Comparison of ENCODE assay signal across 8 cellular contexts in genomic region chr16:50644730-50645129, GRCh38. TPM values are rescaled to one million over a fixed set of nuclear protein-coding genes. Genes with fewer than 3 reads are reported as not detected.
DNase-seq lines count a peak whose midpoint lies in the region; ATAC-seq and TF ChIP-seq lines count a peak whose summit lies in the region.

No MANE protein-coding gene starts in this region.

- peaks cover 5 to 7% (median 5%) of the 10 kb centered on the region in 3 donors for H3K4me1 Mint-ChIP-seq in T-cell
- H3K4me1 Mint-ChIP-seq in effector memory CD8-positive, alpha-beta T cell (ENCODE audit: low read depth in 2 of 2), result peaks cover 0 to 5% of the 10 kb centered on the region in 2 donors
- peaks cover 4 to 9% (median 7%) of the 10 kb centered on the region in 4 donors for H3K4me1 Mint-ChIP-seq in naive thymus-derived CD8-positive, alpha-beta T cell

- in situ Hi-C loops in gastrocnemius medialis (cut with MboI; ENCODE audit: low sequenced_read_pairs in 4 of 4), result no loop called here

- ATAC-seq in T-cell (replicated peaks in 1 of 4), result peak in 3 of 4 experiments; percentile 78 to 85 (median 79)
- ATAC-seq in effector memory CD8-positive, alpha-beta T cell (replicated peaks), result peak; percentile 48
- ATAC-seq in naive thymus-derived CD8-positive, alpha-beta T cell, result peak; percentile 78 to 90
- no peak for ATAC-seq in gastrocnemius medialis
- ATAC-seq in HG02610 (IDR thresholded peaks at IDR 0.05; ENCODE audit: unreplicated experiment), result no peak

- no peak overlapping the region for H3K27ac ChIP-seq in gastrocnemius medialis

- no peaks in the 10 kb centered on the region for H3K9me3 Mint-ChIP-seq in T-cell
- no peaks in the 10 kb centered on the region for H3K9me3 Mint-ChIP-seq in effector memory CD8-positive, alpha-beta T cell
- H3K9me3 Mint-ChIP-seq in naive thymus-derived CD8-positive, alpha-beta T cell, result no peaks in the 10 kb centered on the region

- TF ChIP-seq CTCF in gastrocnemius medialis (IDR thresholded peaks at IDR 0.05 in 4 of 5, conservative IDR thresholded peaks at IDR 0.05 in 1 of 5), result peak in 1 of 5 experiments; percentile 12

- POLR2A ChIA-PET in T-cell (lab: Charles Lee), result no interaction called here
- POLR2A ChIA-PET in naive thymus-derived CD8-positive, alpha-beta T cell (lab: Charles Lee), result interaction anchor here (0.7 to 1.1 kb wide), 2 partner anchors 9 to 20 kb away, joined by 3 to 4 read pairs; no protein-coding TSS in a partner anchor

- no peaks in the 10 kb centered on the region for H3K4me1 ChIP-seq in gastrocnemius medialis

- no peak overlapping the region for H3K4me3 ChIP-seq in gastrocnemius medialis

- H3K36me3 ChIP-seq in gastrocnemius medialis, result no peaks in the 10 kb centered on the region

- no peak for TF ChIP-seq POLR2A in gastrocnemius medialis (IDR thresholded peaks at IDR 0.05)

- peaks cover 7% of the 10 kb centered on the region for H3K36me3 Mint-ChIP-seq in T-cell
- no peaks in the 10 kb centered on the region for H3K36me3 Mint-ChIP-seq in effector memory CD8-positive, alpha-beta T cell (ENCODE audit: insufficient read depth)
- H3K36me3 Mint-ChIP-seq in naive thymus-derived CD8-positive, alpha-beta T cell, result no peaks in the 10 kb centered on the region

- H3K4me3 Mint-ChIP-seq in T-cell, result no peak overlapping the region
- no peak overlapping the region for H3K4me3 Mint-ChIP-seq in effector memory CD8-positive, alpha-beta T cell
- no peak overlapping the region for H3K4me3 Mint-ChIP-seq in naive thymus-derived CD8-positive, alpha-beta T cell

- no peaks in the 10 kb centered on the region for H3K9me3 ChIP-seq in gastrocnemius medialis

- H3K27me3 ChIP-seq in gastrocnemius medialis, result no peaks in the 10 kb centered on the region

- no peak overlapping the region for H3K27ac Mint-ChIP-seq in T-cell
- peak overlapping the region in 1 of 2 donors; percentile 27 for H3K27ac Mint-ChIP-seq in effector memory CD8-positive, alpha-beta T cell
- H3K27ac Mint-ChIP-seq in naive thymus-derived CD8-positive, alpha-beta T cell, result peak overlapping the region in 4 of 10 donors; percentile 29 to 81 (median 56)

- DNase-seq in activated gamma-delta T cell treated with Interleukin-2 at 50 U/mL for 16 hours, result peak; percentile 45
- no peak for DNase-seq in activated gamma-delta T cell (lab: John Stamatoyannopoulos, UW)
- peak in 23 of 34 experiments; percentile 14 to 55 (median 37) for DNase-seq in T-cell
- DNase-seq in effector memory CD8-positive, alpha-beta T cell, result peak; percentile 12 to 13 (median 13)
- peak in 8 of 10 donors; percentile 21 to 79 (median 44) for DNase-seq in naive thymus-derived CD8-positive, alpha-beta T cell
- no peak for DNase-seq in gastrocnemius medialis
- DNase-seq in NCI-H1092 treated with DMSO at 0.1 percent for 48 hours (lab: John Stamatoyannopoulos, UW), result no peak

- no peaks in the 10 kb centered on the region for H3K27me3 Mint-ChIP-seq in T-cell
- H3K27me3 Mint-ChIP-seq in effector memory CD8-positive, alpha-beta T cell, result peaks cover 12 to 41% of the 10 kb centered on the region in 2 donors
- H3K27me3 Mint-ChIP-seq in naive thymus-derived CD8-positive, alpha-beta T cell, result no peaks in the 10 kb centered on the region

- intact Hi-C loops in gastrocnemius medialis (cut with DNase I; ENCODE audit: low total_unique reads), result no loop called here

- CTCF ChIA-PET in T-cell (lab: Charles Lee), result interaction anchor here (0.6 to 1.1 kb wide), 10 partner anchors 21 to 620 kb away, joined by 3 to 8 read pairs (median 3); partner anchors contain the start of gene CNEP1R1 (in 1 of the 2)

RNA-seq across cellular contexts. Expression of gene SNX20, which starts 36.4 kb away (rescaled TPM):
- total RNA-seq in T-cell (10 to 100 TPM; 38.8 to 85.2 (median 69.6) TPM), gastrocnemius medialis (1 to 10 TPM in 3 of 4 donors, under 1 TPM in 1; 0.17 to 4.0 (median 1.9) TPM)
- 10 to 100 TPM; 38.3 to 42.8 TPM for total RNA-seq in naive thymus-derived CD8-positive, alpha-beta T cell
- 10 to 100 TPM; 31.1 to 50.4 (median 34.4) TPM for polyA plus RNA-seq in naive thymus-derived CD8-positive, alpha-beta T cell

RNA-seq across cellular contexts. Expression of gene NOD2, which starts 48.7 kb away (rescaled TPM):
- total RNA-seq in T-cell, result 1 to 10 TPM; 2.4 to 7.6 (median 3.1) TPM
- total RNA-seq in naive thymus-derived CD8-positive, alpha-beta T cell, result under 1 TPM; 0.08 to 0.49 TPM
- polyA plus RNA-seq in naive thymus-derived CD8-positive, alpha-beta T cell, result under 1 TPM in 2 of 3 donors, not detected in 1; 0.33 to 0.51 TPM
- total RNA-seq in gastrocnemius medialis, result 1 to 10 TPM in 3 of 4 donors, under 1 TPM in 1; 0.27 to 2.1 (median 1.7) TPM

Comparison
In these comparisons a context has a peak if more than half of its experiments do, and no peak if none do; other contexts are left out.
1. DNase-seq: peak in activated gamma-delta T cell treated with Interleukin-2 at 50 U/mL for 16 hours (single experiment), T-cell (23 of 34), effector memory CD8-positive, alpha-beta T cell (3 of 3) and naive thymus-derived CD8-positive, alpha-beta T cell (8 of 10); none in activated gamma-delta T cell (single experiment), gastrocnemius medialis (0 of 2) and NCI-H1092 treated with DMSO at 0.1 percent for 48 hours (single experiment).
2. ATAC-seq: peak in T-cell (3 of 4), effector memory CD8-positive, alpha-beta T cell (single experiment) and naive thymus-derived CD8-positive, alpha-beta T cell (2 of 2); none in gastrocnemius medialis (0 of 2) and HG02610 (single experiment).
3. RNA of gene SNX20, which starts 36.4 kb away (total RNA-seq): 38.8 to 85.2 TPM in T-cell and 38.3 to 42.8 TPM in naive thymus-derived CD8-positive, alpha-beta T cell; 0.17 to 4.0 TPM in gastrocnemius medialis; every median in the first group is over 4 times any median in the second.